ENCODE assay signal across 21 cellular contexts in genomic region chr13:46304546-46304945, GRCh38.
"Had no signal": no experiment of that assay in that cellular context is flagged by ENCODE, and none has a peak within 500 bp of the region (broad histone marks: within the 10 kb centered on the region; RNA-seq: fewer than 3 reads in every experiment).

No MANE protein-coding gene starts in this region.

- H3K4me1 ChIP-seq: colonic mucosa, esophagus muscularis mucosa, gastroesophageal sphincter, tibial artery had no signal

- H3K36me3 ChIP-seq: colonic mucosa, esophagus muscularis mucosa, gastroesophageal sphincter, tibial artery had no signal

- H3K27ac ChIP-seq: colonic mucosa, esophagus muscularis mucosa, gastroesophageal sphincter, tibial artery had no signal

- H3K27me3 ChIP-seq: colonic mucosa, esophagus muscularis mucosa, gastroesophageal sphincter, tibial artery had no signal

- H3K36me3 Mint-ChIP-seq: WTC11 had no signal

- H3K4me1 Mint-ChIP-seq: neural crest cell, WTC11 had no signal

- H3K27ac Mint-ChIP-seq: memory B cell; T-helper 1 cell treated with Interleukin-12 subunit alpha and Interleukin-12 subunit beta and Interleukin-4 antibody, amounts not matched to agents 30 μg/mL and 1 μg/mL, for 36 hours; WTC11 had no signal

- DNase-seq: activated CD8-positive, alpha-beta memory T cell treated with anti-CD3 and anti-CD28 coated beads, Interleukin-2, amount 50 U/mL, for 48 hours; activated gamma-delta T cell; central memory CD4-positive, alpha-beta T cell; colonic mucosa; head of caudate nucleus; islet precursor cell; left cardiac atrium; occipital lobe; posterior cingulate gyrus; stimulated activated CD4-positive, alpha-beta T cell treated with anti-CD3 and anti-CD28 coated beads, Interleukin-15, amount 100 ng/mL, for 24 hours; substantia nigra; T1000; tibial artery had no signal

- H3K9me3 ChIP-seq: colonic mucosa, tibial artery had no signal

- H3K4me3 Mint-ChIP-seq: memory B cell, neural crest cell, WTC11 had no signal

- H3K4me3 ChIP-seq: colonic mucosa, esophagus muscularis mucosa, gastroesophageal sphincter, smooth muscle cell, tibial artery had no signal

- ATAC-seq: gastroesophageal sphincter, left cardiac atrium, sciatic nerve, WTC11 had no signal
